Comparison of ENCODE assay signal across 8 cellular contexts in the genomic region with DNA sequence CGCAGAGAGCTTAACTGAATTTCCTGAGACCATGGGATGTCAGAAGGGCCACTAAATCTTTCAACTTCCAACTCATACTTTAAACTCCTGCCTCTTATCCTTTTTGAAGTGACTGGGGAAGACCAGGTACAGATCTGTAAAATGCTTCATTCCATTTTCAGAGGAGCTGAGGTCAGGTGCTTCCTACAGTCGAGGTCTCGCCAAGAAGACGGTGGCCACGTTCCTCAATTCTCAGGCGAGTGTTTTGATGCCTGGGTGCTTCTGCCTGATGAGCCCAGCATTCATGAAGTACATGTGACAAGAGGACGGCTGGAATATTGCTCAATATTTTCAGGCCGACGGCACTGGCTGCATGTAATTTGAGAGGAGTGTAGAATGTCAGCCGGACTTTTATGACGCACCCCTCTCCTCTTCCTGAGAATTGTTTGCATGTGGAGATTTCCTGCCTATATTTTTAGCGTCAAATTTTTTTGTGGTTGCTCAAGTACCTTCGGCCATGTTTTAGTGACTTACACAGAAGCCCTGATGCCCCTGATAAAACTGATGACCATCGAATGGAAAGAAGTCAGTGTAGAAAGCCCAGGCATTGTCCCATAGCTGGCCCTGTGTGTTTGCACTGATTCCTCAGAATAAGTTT. TPM values are rescaled to one million over a fixed set of nuclear protein-coding genes. Genes with fewer than 3 reads are reported as not detected.
DNase-seq lines count a peak whose midpoint lies in the region; ATAC-seq and TF ChIP-seq lines count a peak whose summit lies in the region.

No MANE protein-coding gene starts in this region.

- H3K27me3 ChIP-seq in PC-3 (ENCODE audit: low read length) (no peaks in the 10 kb centered on the region), neural progenitor cell (no peaks in the 10 kb centered on the region)

- peak overlapping the region; percentile 70 for H3K27ac Mint-ChIP-seq in dendritic cell treated with granulocyte-macrophage colony-stimulating factor and Interleukin-4, amounts not matched to agents 40 ng/mL and 50 ng/mL, for 4 days
- H3K27ac Mint-ChIP-seq in neural progenitor cell = peak overlapping the region; percentile 44

- TF ChIP-seq CTCF in PC-3 (conservative IDR thresholded peaks at IDR 0.05; ENCODE audit: low read depth, low read length) (no peak), neural progenitor cell (IDR thresholded peaks at IDR 0.05) (no peak)

- H3K4me2 ChIP-seq in PC-3 (ENCODE audit: low read length) (peak overlapping the region; percentile 69), neural progenitor cell (no peak overlapping the region)

- no peaks in the 10 kb centered on the region for H3K9me2 ChIP-seq in PC-3 (replicated peaks; ENCODE audit: low read length)

- peak overlapping the region; percentile 29; the same call in 1 of the 2 replicates for H3K4me3 ChIP-seq in PC-3 (ENCODE audit: low read length)
- no peak overlapping the region for H3K4me3 ChIP-seq in neural progenitor cell

- H2AFZ ChIP-seq in PC-3 (ENCODE audit: low read length) (peak overlapping the region; percentile 51; the same call in 1 of the 2 replicates), neural progenitor cell (replicated peaks) (no peak overlapping the region)

- H3K4me1 ChIP-seq in PC-3 (ENCODE audit: insufficient read depth, low read length) (peaks cover 58% of the 10 kb centered on the region), neural progenitor cell (peaks cover 32% of the 10 kb centered on the region)

- H3K27me3 Mint-ChIP-seq in dendritic cell treated with granulocyte-macrophage colony-stimulating factor and Interleukin-4, amounts not matched to agents 40 ng/mL and 50 ng/mL, for 4 days = peaks cover 6% of the 10 kb centered on the region
- peaks cover 13% of the 10 kb centered on the region for H3K27me3 Mint-ChIP-seq in neural progenitor cell (ENCODE audit: insufficient read depth, low read depth)

- peaks cover 70% of the 10 kb centered on the region for H3K4me1 Mint-ChIP-seq in dendritic cell treated with granulocyte-macrophage colony-stimulating factor and Interleukin-4, amounts not matched to agents 40 ng/mL and 50 ng/mL, for 4 days (ENCODE audit: low read depth)
- H3K4me1 Mint-ChIP-seq in neural progenitor cell = peaks cover 74% of the 10 kb centered on the region

- H3K36me3 Mint-ChIP-seq in dendritic cell treated with granulocyte-macrophage colony-stimulating factor and Interleukin-4, amounts not matched to agents 40 ng/mL and 50 ng/mL, for 4 days (ENCODE audit: low read depth) = no peaks in the 10 kb centered on the region
- H3K36me3 Mint-ChIP-seq in neural progenitor cell = no peaks in the 10 kb centered on the region

- POLR2A ChIA-PET in PC-3 (lab: Charles Lee; ENCODE audit: unreplicated experiment) = interaction anchor here (0.6 kb wide), 1 partner anchor 193 kb away, joined by 3 read pairs; no protein-coding TSS in a partner anchor

- no peak overlapping the region for H3K4me3 Mint-ChIP-seq in dendritic cell treated with granulocyte-macrophage colony-stimulating factor and Interleukin-4, amounts not matched to agents 40 ng/mL and 50 ng/mL, for 4 days
- no peak overlapping the region for H3K4me3 Mint-ChIP-seq in neural progenitor cell

- H3F3A ChIP-seq in PC-3 (ENCODE audit: low read length, unreplicated experiment) (peaks cover 12% of the 10 kb centered on the region), neural progenitor cell (ENCODE audit: low read depth) (peaks cover 6% of the 10 kb centered on the region)

- H3K79me2 ChIP-seq in PC-3 (ENCODE audit: low read length) (no peaks in the 10 kb centered on the region), neural progenitor cell (ENCODE audit: low read depth) (no peaks in the 10 kb centered on the region)

- DNase-seq in activated CD8-positive, alpha-beta memory T cell treated with anti-CD3 and anti-CD28 coated beads, Interleukin-2, amount 50 U/mL, for 48 hours = peak; percentile 62
- no peak for DNase-seq in activated CD8-positive, alpha-beta memory T cell treated with anti-CD3 and anti-CD28 coated beads for 24 hours
- DNase-seq in PC-3 = peak; percentile 94
- no peak for DNase-seq in neural progenitor cell (ENCODE audit: low spot score)
- DNase-seq in NK-92 (lab: John Stamatoyannopoulos, UW; ENCODE audit: unreplicated experiment) = no peak

- no peaks in the 10 kb centered on the region for H4K20me1 ChIP-seq in PC-3 (ENCODE audit: low read length)
- no peaks in the 10 kb centered on the region for H4K20me1 ChIP-seq in neural progenitor cell (ENCODE audit: low read depth)

- ATAC-seq in PC-3 (peak; percentile 56), HG02610 (IDR thresholded peaks at IDR 0.05; ENCODE audit: unreplicated experiment) (no peak), GM18870 (IDR thresholded peaks at IDR 0.05; ENCODE audit: unreplicated experiment) (no peak)

- BruUV-seq in PC-3 (replicated peaks; lab: Mats Ljungman, UMichigan) = no TSS peak

- no peaks in the 10 kb centered on the region for H3K9me3 Mint-ChIP-seq in dendritic cell treated with granulocyte-macrophage colony-stimulating factor and Interleukin-4, amounts not matched to agents 40 ng/mL and 50 ng/mL, for 4 days
- H3K9me3 Mint-ChIP-seq in neural progenitor cell = no peaks in the 10 kb centered on the region

- intact Hi-C loops in PC-3 (cut with micrococcal nuclease) = loop anchor here (5.0 kb wide), 1 partner anchor 741 kb away; no protein-coding TSS in a partner anchor
- intact Hi-C loops in dendritic cell treated with granulocyte-macrophage colony-stimulating factor and Interleukin-4, amounts not matched to agents 40 ng/mL and 50 ng/mL, for 4 days (cut with micrococcal nuclease) = no loop called here

- CTCF ChIA-PET in PC-3 (lab: Charles Lee) = no interaction called here

- H3K9me3 ChIP-seq in PC-3 (ENCODE audit: low read length) (no peaks in the 10 kb centered on the region), neural progenitor cell (ENCODE audit: low read depth) (no peaks in the 10 kb centered on the region)

- H3K36me3 ChIP-seq in PC-3 (ENCODE audit: low read depth, low read length) (no peaks in the 10 kb centered on the region), neural progenitor cell (no peaks in the 10 kb centered on the region)

- H3K9ac ChIP-seq in PC-3 (ENCODE audit: low read length) (peak overlapping the region; percentile 84), neural progenitor cell (no peak overlapping the region)

- H3K27ac ChIP-seq in PC-3 (ENCODE audit: low read length) = peak overlapping the region; percentile 99
- no peak overlapping the region for H3K27ac ChIP-seq in neural progenitor cell

RNA-seq across cellular contexts. Expression of gene GLRX, which starts 38.8 kb away (rescaled TPM):
- total RNA-seq in PC-3 (2014; rRNA removed) (24.6 and 27.4 TPM in 2 replicates), neural progenitor cell (ENCODE audit: low replicate concordance) (15.1 and 21.0 TPM in 2 replicates)

Comparison
In these comparisons a context has a peak if more than half of its experiments do, and no peak if none do; other contexts are left out.
1. DNase-seq: peak in activated CD8-positive, alpha-beta memory T cell treated with anti-CD3 and anti-CD28 coated beads, Interleukin-2, amount 50 U/mL, for 48 hours (single experiment) and PC-3 (single experiment); none in activated CD8-positive, alpha-beta memory T cell treated with anti-CD3 and anti-CD28 coated beads for 24 hours (single experiment), neural progenitor cell (single experiment) and NK-92 (single experiment).